23 cellular contexts compared by ENCODE assay signal in genomic region chr22:24944224-24944937, GRCh38. TPM values are rescaled to one million over a fixed set of nuclear protein-coding genes. Genes with fewer than 3 reads are reported as not detected.
DNase-seq lines count a peak whose midpoint lies in the region; ATAC-seq, FAIRE-seq and TF ChIP-seq lines count a peak whose summit lies in the region.
"Had no signal": no experiment of that assay in that cellular context is flagged by ENCODE, and none has a peak within 500 bp of the region (broad histone marks: within the 10 kb centered on the region; RNA-seq: fewer than 3 reads in every experiment).

No MANE protein-coding gene starts in this region.

- WGBS in H1 (ENCODE audit: extremely low coverage in 1 of 2, insufficient coverage in 1 of 2, insufficient read length in 1 of 2, insufficient replicate concordance in 2 of 2, low coverage in 1 of 2, low lambda C conversion rate in 2 of 2, missing lambda C conversion rate in 1 of 2), 2 experiments = 96% methylated on average over 10 of the region's 10 CpGs; no CpG with 5 or more reads in 1 of the 2 experiments
- 72 to 74% methylated on average over 10 of the region's 10 CpGs for WGBS in pancreas, 2 donors

- FAIRE-seq in H1 (lab: Jason Lieb, UNC) = no peak
- FAIRE-seq in pancreas (lab: Jason Lieb, UNC) = no peak
- no peak for FAIRE-seq in H54 (lab: Jason Lieb, UNC)
- FAIRE-seq: A204.1, GM12878 had no signal

- H2BK12ac ChIP-seq in H1 (ENCODE audit: low read depth, low read length) = peak overlapping the region; percentile 27; the same call in 1 of the 2 replicates

- H3K23me2 ChIP-seq in H1 (ENCODE audit: low read depth, low read length) = no peaks in the 10 kb centered on the region; the same call in 1 of the 2 replicates

- H2BK15ac ChIP-seq in H1 (ENCODE audit: low read length) = no peak overlapping the region

- POLR2A ChIA-PET in H1 (lab: Charles Lee; ENCODE audit: partially characterized antibody) = interaction anchor here (0.7 kb wide), 1 partner anchor 69 kb away, joined by 3 read pairs; no protein-coding TSS in a partner anchor

- peaks cover 13% of the 10 kb centered on the region for H3K27me3 Mint-ChIP-seq in osteocyte (ENCODE audit: unreplicated experiment)

- no peak overlapping the region for H3K18ac ChIP-seq in H1 (ENCODE audit: extremely low read depth, low read length)

- DNase-seq in H1 (ENCODE audit: low read depth in 1 of 2, low spot score in 2 of 2) = no peak
- DNase-seq in left colon = no peak
- no peak for DNase-seq in pancreas
- DNase-seq in osteocyte (ENCODE audit: extremely low spot score, unreplicated experiment) = no peak
- no peak for DNase-seq in stimulated activated effector memory CD8-positive, alpha-beta T cell treated with anti-CD3 and anti-CD28 coated beads, Interleukin-12 subunit alpha, Interleukin-12 subunit beta, amount 100 ng/mL, for 72 hours (ENCODE audit: low spot score in 2 of 2)
- DNase-seq in H54 (ENCODE audit: insufficient read length, low spot score) = no peak
- DNase-seq: ACHN; BE2C; C1 segment of cervical spinal cord; CD4-positive, CD25-positive, alpha-beta regulatory T cell; CD8-positive, alpha-beta memory T cell; COR-L47; DMS 273 treated with DMSO at 0.1 percent for 48 hours; DMS53; DND-41; EL; H9 had no signal

- H2BK5ac ChIP-seq in H1 (ENCODE audit: low read depth, low read length) = no peak overlapping the region

- no peaks in the 10 kb centered on the region for H3K4me1 Mint-ChIP-seq in osteocyte (ENCODE audit: unreplicated experiment)
- H3K4me1 Mint-ChIP-seq in stimulated activated effector memory CD8-positive, alpha-beta T cell treated with anti-CD3 and anti-CD28 coated beads, Interleukin-12 subunit alpha, Interleukin-12 subunit beta, amount 100 ng/mL, for 72 hours = no peaks in the 10 kb centered on the region
- H3K4me1 Mint-ChIP-seq: CD4-positive, CD25-positive, alpha-beta regulatory T cell; CD8-positive, alpha-beta memory T cell had no signal

- H3K27ac Mint-ChIP-seq in osteocyte (ENCODE audit: unreplicated experiment) = no peak overlapping the region
- no peak overlapping the region for H3K27ac Mint-ChIP-seq in stimulated activated effector memory CD8-positive, alpha-beta T cell treated with anti-CD3 and anti-CD28 coated beads, Interleukin-12 subunit alpha, Interleukin-12 subunit beta, amount 100 ng/mL, for 72 hours
- H3K27ac Mint-ChIP-seq: CD4-positive, CD25-positive, alpha-beta regulatory T cell; GM23338 had no signal

- H2BK120ac ChIP-seq in H1 (replicated peaks; ENCODE audit: low read depth, low read length) = no peak overlapping the region

- H3K56ac ChIP-seq in H1 (replicated peaks; ENCODE audit: insufficient read length, low read depth, low read length) = no peak overlapping the region

- no peaks in the 10 kb centered on the region for H4K20me1 ChIP-seq in H1 (replicated peaks in 1 of 2; ENCODE audit: control insufficient read depth in 1 of 2, insufficient read depth in 2 of 2, low read length in 2 of 2)

- TF ChIP-seq EP300 in H1 (IDR thresholded peaks at IDR 0.05; ENCODE audit: borderline replicate concordance in 1 of 2, low read depth in 2 of 2, low read length in 2 of 2) = no peak

- no peak overlapping the region for H3K4me2 ChIP-seq in H1 (ENCODE audit: insufficient read depth in 1 of 2, low read depth in 2 of 2, low read length in 2 of 2)
- H3K4me2 ChIP-seq: GM23338 had no signal

- no peaks in the 10 kb centered on the region for H3K36me3 Mint-ChIP-seq in osteocyte (ENCODE audit: unreplicated experiment)
- H3K36me3 Mint-ChIP-seq in stimulated activated effector memory CD8-positive, alpha-beta T cell treated with anti-CD3 and anti-CD28 coated beads, Interleukin-12 subunit alpha, Interleukin-12 subunit beta, amount 100 ng/mL, for 72 hours = no peaks in the 10 kb centered on the region
- H3K36me3 Mint-ChIP-seq: CD4-positive, CD25-positive, alpha-beta regulatory T cell; CD8-positive, alpha-beta memory T cell had no signal

- no peak for TF ChIP-seq RAD21 in H1 (IDR thresholded peaks at IDR 0.05 in 1 of 2, conservative IDR thresholded peaks at IDR 0.05 in 1 of 2; ENCODE audit: low read depth in 2 of 2, low read length in 2 of 2)

- no peak overlapping the region for H3K4me3 Mint-ChIP-seq in osteocyte (ENCODE audit: unreplicated experiment)
- H3K4me3 Mint-ChIP-seq in stimulated activated effector memory CD8-positive, alpha-beta T cell treated with anti-CD3 and anti-CD28 coated beads, Interleukin-12 subunit alpha, Interleukin-12 subunit beta, amount 100 ng/mL, for 72 hours = no peak overlapping the region
- H3K4me3 Mint-ChIP-seq: CD4-positive, CD25-positive, alpha-beta regulatory T cell; CD8-positive, alpha-beta memory T cell; GM23338; H9 had no signal

- H3K36me3 ChIP-seq in H1 (ENCODE audit: control insufficient read depth in 2 of 4, insufficient read depth in 4 of 4, low read length in 3 of 4) (no peaks in the 10 kb centered on the region), pancreas (no peaks in the 10 kb centered on the region)
- H3K36me3 ChIP-seq: BE2C had no signal

- H3K4me1 ChIP-seq in H1 (replicated peaks in 1 of 4; ENCODE audit: control insufficient read depth in 3 of 4, insufficient read depth in 4 of 4, low read length in 3 of 4) (peaks cover 0 to 12% (median 5%) of the 10 kb centered on the region in 4 experiments; a peak in 4 of 7 replicates), pancreas (peaks cover 21 to 54% (median 41%) of the 10 kb centered on the region in 3 donors)

- H4K8ac ChIP-seq in H1 (ENCODE audit: extremely low read depth, insufficient read depth, low read length) = no peak overlapping the region

- CTCF ChIA-PET in H1 (lab: Charles Lee; ENCODE audit: partially characterized antibody) = interaction anchor here (0.9 to 15.1 kb wide), 7 partner anchors 7 to 258 kb away, joined by 3 to 221 read pairs (median 3); no protein-coding TSS in a partner anchor

- H3K79me2 ChIP-seq in H1 (ENCODE audit: control insufficient read depth in 1 of 2, insufficient read depth in 2 of 2, low read length in 2 of 2) = no peaks in the 10 kb centered on the region

- H3K27me3 ChIP-seq in H1 (replicated peaks in 1 of 4; ENCODE audit: control insufficient read depth in 3 of 4, extremely low read depth in 1 of 4, insufficient read depth in 3 of 4, low read length in 3 of 4) (no peaks in the 10 kb centered on the region), pancreas (no peaks in the 10 kb centered on the region)
- H3K27me3 ChIP-seq: BE2C had no signal

- no peak overlapping the region for H4K5ac ChIP-seq in H1 (ENCODE audit: insufficient read length, low read depth, low read length)

- no peaks in the 10 kb centered on the region for H3K9me3 ChIP-seq in H1 (ENCODE audit: insufficient read depth in 2 of 2, low read depth in 1 of 2, low read length in 1 of 2)
- H3K9me3 ChIP-seq in pancreas = no peaks in the 10 kb centered on the region
- H3K9me3 ChIP-seq: BE2C had no signal

- no peak overlapping the region for H4K91ac ChIP-seq in H1 (replicated peaks; ENCODE audit: insufficient read length, low read length)

- no peak overlapping the region for H3K23ac ChIP-seq in H1 (ENCODE audit: insufficient read length)

- no peak for TF ChIP-seq CTCF in H1 (IDR thresholded peaks at IDR 0.05; ENCODE audit: control extremely low read depth in 1 of 3, insufficient read depth in 1 of 3, low read depth in 1 of 3, low read length in 3 of 3)
- TF ChIP-seq CTCF in pancreas (IDR thresholded peaks at IDR 0.05) = no peak
- TF ChIP-seq CTCF in osteocyte (IDR thresholded peaks at IDR 0.05) = no peak

- H2AK5ac ChIP-seq in H1 (ENCODE audit: low read depth, low read length) = no peak overlapping the region

- no peak overlapping the region for H3K14ac ChIP-seq in H1 (ENCODE audit: insufficient read length)

- H3K27ac ChIP-seq in H1 (ENCODE audit: low read depth, low read length) (no peak overlapping the region), pancreas (peak overlapping the region; percentile 50 to 95 (median 82))

- no peak overlapping the region for H2BK20ac ChIP-seq in H1 (ENCODE audit: low read length)

- no peak overlapping the region for H3K4me3 ChIP-seq in H1 (ENCODE audit: extremely low read depth in 1 of 4, insufficient read depth in 2 of 4, low read depth in 3 of 4, low read length in 4 of 4)
- H3K4me3 ChIP-seq in pancreas = no peak overlapping the region
- H3K4me3 ChIP-seq: GM12878, GM23338 had no signal

- ATAC-seq in left colon (peak; percentile 14), pancreas (peak in 1 of 4 donors; percentile 1), GM19023 (IDR thresholded peaks at IDR 0.05; ENCODE audit: unreplicated experiment) (no peak)
- no peak for ATAC-seq in stimulated activated effector memory CD8-positive, alpha-beta T cell treated with anti-CD3 and anti-CD28 coated beads, Interleukin-12 subunit alpha, Interleukin-12 subunit beta, amount 100 ng/mL, for 72 hours
- ATAC-seq: GM12878, GM23338 had no signal

- no peaks in the 10 kb centered on the region for H3K79me1 ChIP-seq in H1 (ENCODE audit: low read depth, low read length)

- no peak overlapping the region for H2AFZ ChIP-seq in H1 (ENCODE audit: low read length)
- H2AFZ ChIP-seq: GM23338 had no signal

- H3K9ac ChIP-seq in H1 (replicated peaks in 1 of 4; ENCODE audit: extremely low read depth in 1 of 4, low read depth in 3 of 4, low read length in 3 of 4) = no peak overlapping the region

- no peak overlapping the region for H3K4ac ChIP-seq in H1 (replicated peaks; ENCODE audit: insufficient read length, low read depth, low read length)

- intact Hi-C loops in left colon (cut with DNase I, micrococcal nuclease) (no loop called here), pancreas (cut with DNase I) (no loop called here)

- no peaks in the 10 kb centered on the region for H3K9me3 Mint-ChIP-seq in osteocyte (ENCODE audit: unreplicated experiment)
- H3K9me3 Mint-ChIP-seq in stimulated activated effector memory CD8-positive, alpha-beta T cell treated with anti-CD3 and anti-CD28 coated beads, Interleukin-12 subunit alpha, Interleukin-12 subunit beta, amount 100 ng/mL, for 72 hours = no peaks in the 10 kb centered on the region
- H3K9me3 Mint-ChIP-seq: CD4-positive, CD25-positive, alpha-beta regulatory T cell; CD8-positive, alpha-beta memory T cell; GM23338; H9 had no signal

- no peak for TF ChIP-seq POLR2A in H1 (IDR thresholded peaks at IDR 0.05; ENCODE audit: control extremely low read depth in 1 of 2, low read depth in 2 of 2, low read length in 2 of 2)
- no peak for TF ChIP-seq POLR2A in H54 (IDR thresholded peaks at IDR 0.05; ENCODE audit: low read depth, low read length)

RNA-seq across cellular contexts. Expression of gene LHFPL7, which starts 2.1 kb away (rescaled TPM):
- total RNA-seq in H1 (2021; fragmentation: NEBNext Ultra II Directional; extraction: Animal tissue kit (Norgen Biotek cat#: 25700)) = not detected in 2 replicates
- polyA plus RNA-seq in H1 (2011; rRNA removed) (not detected in 2 replicates), pancreas (not detected)
- not detected for polyA plus RNA-seq in H1 (2011; cell fraction: cytosol; rRNA removed)
- polyA plus RNA-seq in H1 (2011; cell fraction: nucleus; rRNA removed) = not detected
- not detected in 4 replicates for polyA plus RNA-seq in H1 (2012, experiment 1 of 2)
- not detected for polyA plus RNA-seq in H1 (2012, experiment 2 of 2)
- not detected for polyA plus RNA-seq in H1 (2013, experiment 1 of 2)
- not detected for polyA plus RNA-seq in H1 (2013, experiment 2 of 2)
- not detected in 2 replicates for polyA minus RNA-seq in H1 (2011; rRNA and poly(A)+ RNA removed)
- polyA minus RNA-seq in H1 (2011; cell fraction: cytosol; rRNA and poly(A)+ RNA removed) = not detected
- not detected for polyA minus RNA-seq in H1 (2011; cell fraction: nucleus; rRNA and poly(A)+ RNA removed)
- total RNA-seq in left colon (under 1 TPM in 1 of 2 donors, not detected in 1; 0.42 TPM), pancreas (not detected), osteocyte (not detected in 2 replicates)
- total RNA-seq: CD4-positive, CD25-positive, alpha-beta regulatory T cell; CD8-positive, alpha-beta memory T cell; G401; GM12878; GM23338; H9; HT-29 had no signal
- polyA plus RNA-seq: CD4-positive, CD25-positive, alpha-beta regulatory T cell; CD8-positive, alpha-beta memory T cell; GM12878; GM23338 had no signal

RNA-seq across cellular contexts. Expression of gene KIAA1671, which starts 8.1 kb away (rescaled TPM):
- total RNA-seq in H1 (2021; fragmentation: NEBNext Ultra II Directional; extraction: Animal tissue kit (Norgen Biotek cat#: 25700)) = 22.6 and 23.9 TPM in 2 replicates
- polyA plus RNA-seq in H1 (2011; rRNA removed) = 5.9 and 6.4 TPM in 2 replicates
- polyA plus RNA-seq in H1 (2011; cell fraction: cytosol; rRNA removed) = 5.4 TPM
- 9.8 TPM for polyA plus RNA-seq in H1 (2011; cell fraction: nucleus; rRNA removed)
- polyA plus RNA-seq in H1 (2012, experiment 1 of 2) = 8.0 to 11.3 TPM (median 9.2 TPM) in 4 replicates
- 2.7 TPM for polyA plus RNA-seq in H1 (2012, experiment 2 of 2)
- polyA plus RNA-seq in H1 (2013, experiment 1 of 2) = 10.4 TPM
- polyA plus RNA-seq in H1 (2013, experiment 2 of 2) = 10.1 TPM
- polyA minus RNA-seq in H1 (2011; rRNA and poly(A)+ RNA removed) = 16.1 and 18.8 TPM in 2 replicates
- 11.6 TPM for polyA minus RNA-seq in H1 (2011; cell fraction: cytosol; rRNA and poly(A)+ RNA removed)
- polyA minus RNA-seq in H1 (2011; cell fraction: nucleus; rRNA and poly(A)+ RNA removed) = 19.4 TPM
- 100 to 1,000 TPM; 100 to 106 TPM for total RNA-seq in left colon
- 10 to 100 TPM; 17.5 to 28.8 (median 20.4) TPM for total RNA-seq in pancreas
- polyA plus RNA-seq in pancreas = 10 to 100 TPM in 1 of 2 donors, 1 to 10 TPM in 1; 8.3 to 12.8 TPM
- 8.3 and 10.0 TPM in 2 replicates for total RNA-seq in osteocyte
